ENCODE assay signal across 1 cellular context in the genomic region with DNA sequence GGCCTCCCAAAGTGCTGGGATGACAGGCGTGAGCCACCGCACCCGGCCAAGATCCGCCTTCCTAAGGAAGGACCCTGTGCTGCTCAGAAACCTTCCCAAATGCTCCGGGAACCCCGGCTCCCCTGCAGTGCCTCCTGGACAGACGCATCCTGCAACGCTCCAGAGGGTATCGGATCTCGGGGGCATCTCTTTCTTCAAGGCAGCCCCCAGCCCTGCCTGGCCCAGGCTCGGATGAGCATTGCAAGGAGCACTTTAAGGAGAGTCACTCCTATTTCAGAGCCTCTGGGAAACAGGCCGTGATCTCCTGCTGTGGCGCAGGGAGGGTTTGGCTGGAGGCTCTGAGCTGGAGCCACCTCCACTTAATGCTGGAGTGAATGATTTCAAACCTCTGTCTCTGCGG.
TF ChIP-seq lines count a peak whose summit lies in the region.

No MANE protein-coding gene starts in this region.

TF ChIP-seq in GM12878, 131 proteins besides CTCF, POLR2A, EP300 and RAD21:
- TF ChIP-seq, protein P1, sequence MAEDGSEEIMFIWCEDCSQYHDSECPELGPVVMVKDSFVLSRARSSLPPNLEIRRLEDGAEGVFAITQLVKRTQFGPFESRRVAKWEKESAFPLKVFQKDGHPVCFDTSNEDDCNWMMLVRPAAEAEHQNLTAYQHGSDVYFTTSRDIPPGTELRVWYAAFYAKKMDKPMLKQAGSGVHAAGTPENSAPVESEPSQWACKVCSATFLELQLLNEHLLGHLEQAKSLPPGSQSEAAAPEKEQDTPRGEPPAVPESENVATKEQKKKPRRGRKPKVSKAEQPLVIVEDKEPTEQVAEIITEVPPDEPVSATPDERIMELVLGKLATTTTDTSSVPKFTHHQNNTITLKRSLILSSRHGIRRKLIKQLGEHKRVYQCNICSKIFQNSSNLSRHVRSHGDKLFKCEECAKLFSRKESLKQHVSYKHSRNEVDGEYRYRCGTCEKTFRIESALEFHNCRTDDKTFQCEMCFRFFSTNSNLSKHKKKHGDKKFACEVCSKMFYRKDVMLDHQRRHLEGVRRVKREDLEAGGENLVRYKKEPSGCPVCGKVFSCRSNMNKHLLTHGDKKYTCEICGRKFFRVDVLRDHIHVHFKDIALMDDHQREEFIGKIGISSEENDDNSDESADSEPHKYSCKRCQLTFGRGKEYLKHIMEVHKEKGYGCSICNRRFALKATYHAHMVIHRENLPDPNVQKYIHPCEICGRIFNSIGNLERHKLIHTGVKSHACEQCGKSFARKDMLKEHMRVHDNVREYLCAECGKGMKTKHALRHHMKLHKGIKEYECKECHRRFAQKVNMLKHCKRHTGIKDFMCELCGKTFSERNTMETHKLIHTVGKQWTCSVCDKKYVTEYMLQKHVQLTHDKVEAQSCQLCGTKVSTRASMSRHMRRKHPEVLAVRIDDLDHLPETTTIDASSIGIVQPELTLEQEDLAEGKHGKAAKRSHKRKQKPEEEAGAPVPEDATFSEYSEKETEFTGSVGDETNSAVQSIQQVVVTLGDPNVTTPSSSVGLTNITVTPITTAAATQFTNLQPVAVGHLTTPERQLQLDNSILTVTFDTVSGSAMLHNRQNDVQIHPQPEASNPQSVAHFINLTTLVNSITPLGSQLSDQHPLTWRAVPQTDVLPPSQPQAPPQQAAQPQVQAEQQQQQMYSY (CRISPR knock-in tag; IDR thresholded peaks at IDR 0.05), result no peak
- TF ChIP-seq IRF5 (IDR thresholded peaks at IDR 0.05; ENCODE audit: borderline replicate concordance) (no peak), MEF2A (IDR thresholded peaks at IDR 0.05; ENCODE audit: insufficient read depth, low read depth, low read length) (no peak)
